In genomic region chr6:134884752-134885151, GRCh38 we compare ENCODE assay signal across 37 cellular contexts.
"Had no signal": no experiment of that assay in that cellular context is flagged by ENCODE, and none has a peak within 500 bp of the region (broad histone marks: within the 10 kb centered on the region; RNA-seq: fewer than 3 reads in every experiment).

No MANE protein-coding gene starts in this region.

- H3K27ac Mint-ChIP-seq: activated naive CD4-positive, alpha-beta T cell treated with anti-CD3 and anti-CD28 coated beads for 36 hours; activated naive CD4-positive, alpha-beta T cell treated with anti-CD3 and anti-CD28 coated beads, Interleukin-2, amount 10 ng/mL, durations not matched to agents 7 days and 5 days; activated naive CD4-positive, alpha-beta T cell treated with anti-CD3 and anti-CD28 coated beads, Interleukin-2, amount 50 U/mL, for 24 hours; activated naive CD4-positive, alpha-beta T cell treated with anti-CD3 and anti-CD28 coated beads, Interleukin-2, amount 50 U/mL, for 72 hours; activated naive CD8-positive, alpha-beta T cell; activated naive CD8-positive, alpha-beta T cell treated with anti-CD3 and anti-CD28 coated beads for 36 hours; activated naive CD8-positive, alpha-beta T cell treated with anti-CD3 and anti-CD28 coated beads, Interleukin-2, amount 10 ng/mL, durations not matched to agents 7 days and 5 days; activated naive CD8-positive, alpha-beta T cell treated with anti-CD3 and anti-CD28 coated beads, Interleukin-2, amount 50 U/mL, for 24 hours; activated T-cell treated with anti-CD3 and anti-CD28 coated beads, Interleukin-2, amount 50 U/mL, for 24 hours; activated T-cell treated with anti-CD3 and anti-CD28 coated beads, Interleukin-2, amount 50 U/mL, for 72 hours; activated T-helper 17 cell treated with anti-CD3 and anti-CD28 coated beads, Interleukin-2, amount 50 U/mL, for 72 hours; activated T-helper 2 cell treated with anti-CD3 and anti-CD28 coated beads, Interferon-gamma antibody, Interleukin-2, Interleukin-4, amounts not matched to agents 10 μg/mL and 5 μg/mL and 100 μg/mL, durations not matched to agents 14 hours and 24 hours and 36 hours; brain had no signal

- H3K4me3 ChIP-seq: adrenal gland, ascending aorta, body of pancreas, breast epithelium, cardiac muscle cell had no signal

- H3K9me3 Mint-ChIP-seq: activated naive CD4-positive, alpha-beta T cell treated with anti-CD3 and anti-CD28 coated beads for 36 hours; activated naive CD4-positive, alpha-beta T cell treated with anti-CD3 and anti-CD28 coated beads, Interleukin-2, amount 10 ng/mL, durations not matched to agents 7 days and 5 days; activated naive CD4-positive, alpha-beta T cell treated with anti-CD3 and anti-CD28 coated beads, Interleukin-2, amount 50 U/mL, for 24 hours; activated naive CD4-positive, alpha-beta T cell treated with anti-CD3 and anti-CD28 coated beads, Interleukin-2, amount 50 U/mL, for 72 hours; activated naive CD8-positive, alpha-beta T cell treated with anti-CD3 and anti-CD28 coated beads for 36 hours; activated naive CD8-positive, alpha-beta T cell treated with anti-CD3 and anti-CD28 coated beads, Interleukin-2, amount 10 ng/mL, durations not matched to agents 7 days and 5 days; activated naive CD8-positive, alpha-beta T cell treated with anti-CD3 and anti-CD28 coated beads, Interleukin-2, amount 50 U/mL, for 24 hours; activated T-cell treated with anti-CD3 and anti-CD28 coated beads, Interleukin-2, amount 50 U/mL, for 24 hours; activated T-cell treated with anti-CD3 and anti-CD28 coated beads, Interleukin-2, amount 50 U/mL, for 4 hours; activated T-cell treated with anti-CD3 and anti-CD28 coated beads, Interleukin-2, amount 50 U/mL, for 72 hours; activated T-helper 17 cell treated with anti-CD3 and anti-CD28 coated beads, Interleukin-2, amount 50 U/mL, for 72 hours; activated T-helper 2 cell treated with anti-CD3 and anti-CD28 coated beads, Interferon-gamma antibody, Interleukin-2, Interleukin-4, amounts not matched to agents 10 μg/mL and 5 μg/mL and 100 μg/mL, durations not matched to agents 14 hours and 24 hours and 36 hours; central memory CD8-positive, alpha-beta T cell had no signal

- H3K4me1 ChIP-seq: adrenal gland, ascending aorta, breast epithelium had no signal

- H3K4me3 Mint-ChIP-seq: activated naive CD4-positive, alpha-beta T cell treated with anti-CD3 and anti-CD28 coated beads for 36 hours; activated naive CD4-positive, alpha-beta T cell treated with anti-CD3 and anti-CD28 coated beads, Interleukin-2, amount 10 ng/mL, durations not matched to agents 7 days and 5 days; activated naive CD4-positive, alpha-beta T cell treated with anti-CD3 and anti-CD28 coated beads, Interleukin-2, amount 50 U/mL, for 24 hours; activated naive CD8-positive, alpha-beta T cell; activated naive CD8-positive, alpha-beta T cell treated with anti-CD3 and anti-CD28 coated beads for 36 hours; activated naive CD8-positive, alpha-beta T cell treated with anti-CD3 and anti-CD28 coated beads, Interleukin-2, amount 10 ng/mL, durations not matched to agents 7 days and 5 days; activated naive CD8-positive, alpha-beta T cell treated with anti-CD3 and anti-CD28 coated beads, Interleukin-2, amount 50 U/mL, for 24 hours; activated T-cell treated with anti-CD3 and anti-CD28 coated beads, Interleukin-2, amount 50 U/mL, for 24 hours; activated T-cell treated with anti-CD3 and anti-CD28 coated beads, Interleukin-2, amount 50 U/mL, for 4 hours; activated T-cell treated with anti-CD3 and anti-CD28 coated beads, Interleukin-2, amount 50 U/mL, for 72 hours; activated T-helper 17 cell treated with anti-CD3 and anti-CD28 coated beads, Interleukin-2, amount 50 U/mL, for 72 hours; brain; central memory CD8-positive, alpha-beta T cell had no signal

- H3K36me3 Mint-ChIP-seq: activated naive CD4-positive, alpha-beta T cell treated with anti-CD3 and anti-CD28 coated beads, Interleukin-2, amount 10 ng/mL, durations not matched to agents 7 days and 5 days; activated naive CD4-positive, alpha-beta T cell treated with anti-CD3 and anti-CD28 coated beads, Interleukin-2, amount 50 U/mL, for 24 hours; activated naive CD4-positive, alpha-beta T cell treated with anti-CD3 and anti-CD28 coated beads, Interleukin-2, amount 50 U/mL, for 72 hours; activated naive CD8-positive, alpha-beta T cell treated with anti-CD3 and anti-CD28 coated beads for 36 hours; activated naive CD8-positive, alpha-beta T cell treated with anti-CD3 and anti-CD28 coated beads, Interleukin-2, amount 10 ng/mL, durations not matched to agents 7 days and 5 days; brain had no signal

- H3K4me1 Mint-ChIP-seq: activated naive CD4-positive, alpha-beta T cell treated with anti-CD3 and anti-CD28 coated beads, Interleukin-2, amount 10 ng/mL, durations not matched to agents 7 days and 5 days; activated naive CD4-positive, alpha-beta T cell treated with anti-CD3 and anti-CD28 coated beads, Interleukin-2, amount 50 U/mL, for 24 hours; activated naive CD8-positive, alpha-beta T cell treated with anti-CD3 and anti-CD28 coated beads, Interleukin-2, amount 50 U/mL, for 24 hours; activated T-helper 17 cell treated with anti-CD3 and anti-CD28 coated beads, Interleukin-2, amount 50 U/mL, for 72 hours; central memory CD8-positive, alpha-beta T cell had no signal

- ATAC-seq: activated naive CD4-positive, alpha-beta T cell treated with anti-CD3 and anti-CD28 coated beads, Interleukin-2, amount 50 U/mL, for 72 hours; activated naive CD8-positive, alpha-beta T cell treated with anti-CD3 and anti-CD28 coated beads, Interleukin-2, amount 50 U/mL, for 24 hours; activated T-cell treated with anti-CD3 and anti-CD28 coated beads, Interleukin-2, amount 50 U/mL, for 4 hours; activated T-cell treated with anti-CD3 and anti-CD28 coated beads, Interleukin-2, amount 50 U/mL, for 72 hours; activated T-helper 17 cell treated with anti-CD3 and anti-CD28 coated beads, Interleukin-2, amount 50 U/mL, for 72 hours; body of pancreas had no signal

- DNase-seq: activated effector memory CD4-positive, alpha-beta T cell treated with anti-CD3 and anti-CD28 coated beads, Interleukin-2, amount 50 U/mL, for 16 hours; activated effector memory CD4-positive, alpha-beta T cell treated with Interleukin-2 at 50 U/mL for 16 hours; activated gamma-delta T cell; activated gamma-delta T cell treated with Interleukin-2 at 50 U/mL for 16 hours; activated naive CD4-positive, alpha-beta T cell; activated naive CD4-positive, alpha-beta T cell treated with anti-CD3 and anti-CD28 coated beads for 36 hours; activated naive CD4-positive, alpha-beta T cell treated with anti-CD3 and anti-CD28 coated beads, Interleukin-2, amount 10 ng/mL, durations not matched to agents 7 days and 5 days; activated naive CD4-positive, alpha-beta T cell treated with anti-CD3 and anti-CD28 coated beads, Interleukin-2, amount 50 U/mL, for 16 hours; activated naive CD4-positive, alpha-beta T cell treated with Interleukin-2 at 50 U/mL for 16 hours; activated naive CD8-positive, alpha-beta T cell treated with anti-CD3 and anti-CD28 coated beads for 36 hours; activated naive CD8-positive, alpha-beta T cell treated with anti-CD3 and anti-CD28 coated beads, Interleukin-2, amount 10 ng/mL, durations not matched to agents 7 days and 5 days; activated naive CD8-positive, alpha-beta T cell treated with anti-CD3 and anti-CD28 coated beads, Interleukin-2, amount 50 U/mL, for 24 hours; activated T-cell treated with anti-CD3 and anti-CD28 coated beads, Interleukin-2, amount 50 U/mL, for 1 hour; activated T-cell treated with anti-CD3 and anti-CD28 coated beads, Interleukin-2, amount 50 U/mL, for 24 hours; activated T-cell treated with anti-CD3 and anti-CD28 coated beads, Interleukin-2, amount 50 U/mL, for 4 hours; activated T-cell treated with anti-CD3 and anti-CD28 coated beads, Interleukin-2, amount 50 U/mL, for 48 hours; activated T-cell treated with anti-CD3 and anti-CD28 coated beads, Interleukin-2, amount 50 U/mL, for 72 hours; adrenal gland; amniotic stem cell; amygdala; anterior cingulate cortex; aorta; body of pancreas; brain microvascular endothelial cell; caudate nucleus; central memory CD4-positive, alpha-beta T cell; cerebellar nuclear complex had no signal

- H3K27ac ChIP-seq: adrenal gland, ascending aorta, body of pancreas, brain microvascular endothelial cell, breast epithelium, cardiac muscle cell had no signal

- H3K27me3 ChIP-seq: adrenal gland, ascending aorta, body of pancreas, brain microvascular endothelial cell, breast epithelium, cardiac muscle cell had no signal

- H3K36me3 ChIP-seq: adrenal gland, ascending aorta, brain microvascular endothelial cell, breast epithelium, cardiac muscle cell had no signal

- H3K9me3 ChIP-seq: adrenal gland, ascending aorta, body of pancreas, breast epithelium had no signal
